8 cellular contexts compared by ENCODE assay signal in genomic region chr15:73760330-73760729, GRCh38. TPM values are rescaled to one million over a fixed set of nuclear protein-coding genes. Genes with fewer than 3 reads are reported as not detected.
"Had no signal": no experiment of that assay in that cellular context is flagged by ENCODE, and none has a peak within 500 bp of the region (broad histone marks: within the 10 kb centered on the region; RNA-seq: fewer than 3 reads in every experiment).

No MANE protein-coding gene starts in this region.

- ATAC-seq: GM12878 had no signal

- H3K4me3 ChIP-seq: GM12878 had no signal

- FAIRE-seq: G401.6, GM12878, GM12891, GM12892, GM18507, GM19239 had no signal

- DNase-seq: GDM1, GF-D8 had no signal

RNA-seq across cellular contexts. Expression of gene INSYN1, which starts 7.2 kb away (rescaled TPM):
- total RNA-seq: GM12878 had no signal
- polyA plus RNA-seq: GM12878 had no signal
